In genomic region chr9:134163374-134164196, GRCh38 we compare ENCODE assay signal across 8 cellular contexts. TPM values are rescaled to one million over a fixed set of nuclear protein-coding genes. Genes with fewer than 3 reads are reported as not detected.
DNase-seq lines count a peak whose midpoint lies in the region; ATAC-seq and TF ChIP-seq lines count a peak whose summit lies in the region.

No MANE protein-coding gene starts in this region.

- H3K36me3 ChIP-seq in neural progenitor cell, result no peaks in the 10 kb centered on the region

- DNase-seq in Calu3 (peak; percentile 52), NCI-H226 (peak; percentile 29), fibroblast of gingiva (ENCODE audit: low read depth) (peak; percentile 42), neural progenitor cell (ENCODE audit: low spot score) (peak; percentile 57)
- DNase-seq in activated T-cell treated with anti-CD3 and anti-CD28 coated beads, Interleukin-2, amount 50 U/mL, for 24 hours, result peak; percentile 84

- peaks cover 8% of the 10 kb centered on the region for H3K4me1 Mint-ChIP-seq in Calu3 (ENCODE audit: low read depth, unreplicated experiment)
- H3K4me1 Mint-ChIP-seq in activated T-cell treated with anti-CD3 and anti-CD28 coated beads, Interleukin-2, amount 50 U/mL, for 24 hours (ENCODE audit: low read depth), result peaks cover 26% of the 10 kb centered on the region
- H3K4me1 Mint-ChIP-seq in neural progenitor cell, result peaks cover 7% of the 10 kb centered on the region
- H3K4me1 Mint-ChIP-seq in stimulated activated naive CD8-positive, alpha-beta T cell treated with anti-CD3 and anti-CD28 coated beads, Interleukin-15, Interleukin-2, amounts not matched to agents 100 ng/mL and 50 ng/mL, for 24 hours (ENCODE audit: low read depth), result peaks cover 19% of the 10 kb centered on the region

- intact Hi-C loops in Calu3 (cut with micrococcal nuclease; ENCODE audit: unreplicated experiment), result no loop called here

- H3K27me3 Mint-ChIP-seq in Calu3 (ENCODE audit: unreplicated experiment) (no peaks in the 10 kb centered on the region), neural progenitor cell (ENCODE audit: insufficient read depth, low read depth) (no peaks in the 10 kb centered on the region)
- H3K27me3 Mint-ChIP-seq in activated T-cell treated with anti-CD3 and anti-CD28 coated beads, Interleukin-2, amount 50 U/mL, for 24 hours, result no peaks in the 10 kb centered on the region
- H3K27me3 Mint-ChIP-seq in stimulated activated naive CD8-positive, alpha-beta T cell treated with anti-CD3 and anti-CD28 coated beads, Interleukin-15, Interleukin-2, amounts not matched to agents 100 ng/mL and 50 ng/mL, for 24 hours, result no peaks in the 10 kb centered on the region

- H3K27ac Mint-ChIP-seq in Calu3 (ENCODE audit: unreplicated experiment) (no peak overlapping the region), neural progenitor cell (no peak overlapping the region)
- no peak overlapping the region for H3K27ac Mint-ChIP-seq in activated T-cell treated with anti-CD3 and anti-CD28 coated beads, Interleukin-2, amount 50 U/mL, for 24 hours
- no peak overlapping the region for H3K27ac Mint-ChIP-seq in stimulated activated naive CD8-positive, alpha-beta T cell treated with anti-CD3 and anti-CD28 coated beads, Interleukin-15, Interleukin-2, amounts not matched to agents 100 ng/mL and 50 ng/mL, for 24 hours

- H3K4me3 Mint-ChIP-seq in Calu3 (ENCODE audit: low read depth, unreplicated experiment) (no peak overlapping the region), neural progenitor cell (no peak overlapping the region)
- no peak overlapping the region for H3K4me3 Mint-ChIP-seq in activated T-cell treated with anti-CD3 and anti-CD28 coated beads, Interleukin-2, amount 50 U/mL, for 24 hours
- peak overlapping the region; percentile 63 for H3K4me3 Mint-ChIP-seq in stimulated activated naive CD8-positive, alpha-beta T cell treated with anti-CD3 and anti-CD28 coated beads, Interleukin-15, Interleukin-2, amounts not matched to agents 100 ng/mL and 50 ng/mL, for 24 hours

- peaks cover 5% of the 10 kb centered on the region for H3K79me2 ChIP-seq in neural progenitor cell (ENCODE audit: low read depth)

- CTCF ChIA-PET in Calu3 (lab: Charles Lee), result interaction anchor here (0.9 to 2.0 kb wide), 3 partner anchors 28 to 280 kb away, joined by 3 to 12 read pairs (median 3); partner anchors contain the start of gene WDR5

- ATAC-seq in GM21390 (IDR thresholded peaks at IDR 0.05; ENCODE audit: unreplicated experiment) (no peak), GM19035 (IDR thresholded peaks at IDR 0.05; ENCODE audit: unreplicated experiment) (no peak)

- no peak overlapping the region for H3K4me3 ChIP-seq in neural progenitor cell

- BruUV-seq in Calu3 (replicated peaks; lab: Mats Ljungman, UMichigan), result no TSS peak

- H2AFZ ChIP-seq in neural progenitor cell (replicated peaks), result no peak overlapping the region

- H3K27ac ChIP-seq in neural progenitor cell, result no peak overlapping the region

- no peaks in the 10 kb centered on the region for H3K4me1 ChIP-seq in neural progenitor cell

- no peak overlapping the region for H3K9ac ChIP-seq in neural progenitor cell

- no peak overlapping the region for H3K4me2 ChIP-seq in neural progenitor cell

- TF ChIP-seq CTCF in Calu3 (IDR thresholded peaks at IDR 0.05; ENCODE audit: unreplicated experiment) (peak; percentile 10), neural progenitor cell (IDR thresholded peaks at IDR 0.05) (peak; percentile 19)

- H3K9me3 ChIP-seq in neural progenitor cell (ENCODE audit: low read depth), result no peaks in the 10 kb centered on the region

- H3F3A ChIP-seq in neural progenitor cell (ENCODE audit: low read depth), result peaks cover 22% of the 10 kb centered on the region

- no peaks in the 10 kb centered on the region for H4K20me1 ChIP-seq in neural progenitor cell (ENCODE audit: low read depth)

- H3K27me3 ChIP-seq in neural progenitor cell, result peaks cover 16% of the 10 kb centered on the region

- H3K36me3 Mint-ChIP-seq in Calu3 (ENCODE audit: insufficient read depth, unreplicated experiment), result peaks cover 7% of the 10 kb centered on the region
- H3K36me3 Mint-ChIP-seq in activated T-cell treated with anti-CD3 and anti-CD28 coated beads, Interleukin-2, amount 50 U/mL, for 24 hours (ENCODE audit: low read depth), result peaks cover 25% of the 10 kb centered on the region
- peaks cover 5% of the 10 kb centered on the region for H3K36me3 Mint-ChIP-seq in neural progenitor cell
- peaks cover 7% of the 10 kb centered on the region for H3K36me3 Mint-ChIP-seq in stimulated activated naive CD8-positive, alpha-beta T cell treated with anti-CD3 and anti-CD28 coated beads, Interleukin-15, Interleukin-2, amounts not matched to agents 100 ng/mL and 50 ng/mL, for 24 hours (ENCODE audit: low read depth)

- H3K9me3 Mint-ChIP-seq in Calu3 (ENCODE audit: low read depth, unreplicated experiment) (no peaks in the 10 kb centered on the region), neural progenitor cell (peaks cover 5% of the 10 kb centered on the region)
- no peaks in the 10 kb centered on the region for H3K9me3 Mint-ChIP-seq in activated T-cell treated with anti-CD3 and anti-CD28 coated beads, Interleukin-2, amount 50 U/mL, for 24 hours
- H3K9me3 Mint-ChIP-seq in stimulated activated naive CD8-positive, alpha-beta T cell treated with anti-CD3 and anti-CD28 coated beads, Interleukin-15, Interleukin-2, amounts not matched to agents 100 ng/mL and 50 ng/mL, for 24 hours, result no peaks in the 10 kb centered on the region

RNA-seq across cellular contexts. Expression of gene RNU6ATAC, which starts 0.8 kb away (rescaled TPM):
- total RNA-seq in Calu3 (2022) (32.4 and 111 TPM in 2 replicates), neural progenitor cell (ENCODE audit: low replicate concordance) (not detected in 2 replicates)

RNA-seq across cellular contexts. Expression of gene WDR5, which starts 27.7 kb away (rescaled TPM):
- total RNA-seq in Calu3 (2022), result 27.5 and 30.1 TPM in 2 replicates
- total RNA-seq in neural progenitor cell (ENCODE audit: low replicate concordance), result 26.7 and 48.7 TPM in 2 replicates

Comparison
In these comparisons a context has a peak if more than half of its experiments do, and no peak if none do; other contexts are left out.
1. DNase-seq: peak in every context shown above with its lines; median percentile 84 in activated T-cell treated with anti-CD3 and anti-CD28 coated beads, Interleukin-2, amount 50 U/mL, for 24 hours; 57 in neural progenitor cell; 52 in Calu3; 42 in fibroblast of gingiva; 29 in NCI-H226.
2. RNA of gene RNU6ATAC, which starts 0.8 kb away (total RNA-seq): 32.4 to 111 TPM in Calu3; not detected in neural progenitor cell; every median in the first group is over 10 times any median in the second.